8 cellular contexts compared by ENCODE assay signal in genomic region chr18:12657849-12658829, GRCh38. TPM values are rescaled to one million over a fixed set of nuclear protein-coding genes. Genes with fewer than 3 reads are reported as not detected.
A peak's percentile ranks its signal among the peaks of the same experiment; 100 is the strongest.
DNase-seq lines count a peak whose midpoint lies in the region; ATAC-seq and TF ChIP-seq lines count a peak whose summit lies in the region.

SPIRE1 (minus strand) TSS chr18:12658107; CDS start chr18:12657866, 241 bp downstream.

- H3K4me1 Mint-ChIP-seq in stimulated activated naive CD8-positive, alpha-beta T cell treated with anti-CD3 and anti-CD28 coated beads, Interleukin-15, amount 100 ng/mL, for 72 hours = peaks cover 15% of the 10 kb centered on the region

- peak within 1 kb of the TSS; percentile 74 to 78 for H3K4me3 Mint-ChIP-seq in stimulated activated naive CD8-positive, alpha-beta T cell treated with anti-CD3 and anti-CD28 coated beads, Interleukin-15, amount 100 ng/mL, for 72 hours

- no peak for TF ChIP-seq POLR2A in erythroblast (IDR thresholded peaks at IDR 0.05; ENCODE audit: low read length)

- peak; percentile 23 for DNase-seq in SKM-1 treated with dmso at 0.1 percent for 144 hours (lab: John Stamatoyannopoulos, UW; ENCODE audit: unreplicated experiment)
- no peak for DNase-seq in SKM-1 (lab: John Stamatoyannopoulos, UW; ENCODE audit: unreplicated experiment)
- peak; percentile 16 to 72 for DNase-seq in NCI-H526 (lab: John Stamatoyannopoulos, UW)
- DNase-seq in activated T-cell treated with anti-CD3 and anti-CD28 coated beads for 48 hours (ENCODE audit: low read depth) = peak; percentile 33
- DNase-seq in erythroblast (lab: John Stamatoyannopoulos, UW) = peak; percentile 77 to 84
- peak; percentile 38 to 39 for DNase-seq in stimulated activated naive CD8-positive, alpha-beta T cell treated with anti-CD3 and anti-CD28 coated beads, Interleukin-15, amount 100 ng/mL, for 72 hours

- H3K27ac Mint-ChIP-seq in stimulated activated naive CD8-positive, alpha-beta T cell treated with anti-CD3 and anti-CD28 coated beads, Interleukin-15, amount 100 ng/mL, for 72 hours = peak within 1 kb of the TSS; percentile 42 to 68

- peak; percentile 71 for ATAC-seq in HG02884 (IDR thresholded peaks at IDR 0.05; ENCODE audit: unreplicated experiment)
- ATAC-seq in stimulated activated naive CD8-positive, alpha-beta T cell treated with anti-CD3 and anti-CD28 coated beads, Interleukin-15, amount 100 ng/mL, for 72 hours = peak; percentile 74

- no peaks in the 10 kb centered on the region for H3K9me3 Mint-ChIP-seq in stimulated activated naive CD8-positive, alpha-beta T cell treated with anti-CD3 and anti-CD28 coated beads, Interleukin-15, amount 100 ng/mL, for 72 hours

- H3K4me1 ChIP-seq in mononuclear cell (ENCODE audit: insufficient read depth, low read length) = peaks cover 8% of the 10 kb centered on the region

- H3K4me3 ChIP-seq in mononuclear cell (ENCODE audit: low read length) = peak within 1 kb of the TSS; percentile 43

- peaks cover 23% of the 10 kb centered on the region for H3K27me3 ChIP-seq in mononuclear cell (ENCODE audit: insufficient read depth, low read length)

- H3K9me3 ChIP-seq in mononuclear cell (ENCODE audit: low read depth, low read length) = no peaks in the 10 kb centered on the region

- H3K27me3 Mint-ChIP-seq in stimulated activated naive CD8-positive, alpha-beta T cell treated with anti-CD3 and anti-CD28 coated beads, Interleukin-15, amount 100 ng/mL, for 72 hours = peaks cover 41% of the 10 kb centered on the region

RNA-seq across cellular contexts. Expression of gene SPIRE1, which starts in this region (rescaled TPM):
- total RNA-seq in mononuclear cell = 5.0 TPM
